19 cellular contexts compared by ENCODE assay signal in genomic region chr16:30755955-30756780, GRCh38.
"Had no signal": no experiment of that assay in that cellular context is flagged by ENCODE, and none has a peak within 500 bp of the region (broad histone marks: within the 10 kb centered on the region; RNA-seq: fewer than 3 reads in every experiment).

No MANE protein-coding gene starts in this region.

- H3K36me3 ChIP-seq: neural progenitor cell had no signal

- H3K9ac ChIP-seq: neural progenitor cell had no signal

- H3K9me3 Mint-ChIP-seq: activated CD4-positive, alpha-beta memory T cell treated with anti-CD3 and anti-CD28 coated beads for 36 hours; activated naive CD4-positive, alpha-beta T cell treated with anti-CD3 and anti-CD28 coated beads for 36 hours; activated T-helper 2 cell treated with anti-CD3 and anti-CD28 coated beads, Interferon-gamma antibody, Interleukin-2, Interleukin-4, amounts not matched to agents 10 μg/mL and 5 μg/mL and 100 μg/mL, durations not matched to agents 14 hours and 24 hours and 36 hours; endodermal cell; neural progenitor cell; T-helper 2 cell treated with Interferon-gamma antibody and Interleukin-4, amounts not matched to agents 5 μg/mL and 100 μg/mL, for 36 hours had no signal

- DNase-seq: activated CD4-positive, alpha-beta memory T cell treated with anti-CD3 and anti-CD28 coated beads for 36 hours; activated naive CD4-positive, alpha-beta T cell treated with anti-CD3 and anti-CD28 coated beads for 36 hours; activated T-cell treated with anti-CD3 and anti-CD28 coated beads for 4 hours; body of pancreas; endodermal cell; foreskin keratinocyte; hippocampal formation; left colon; stimulated activated naive CD4-positive, alpha-beta T cell had no signal

- H3K9me3 ChIP-seq: body of pancreas, pancreas, spleen, tibial nerve had no signal

- H3K27me3 ChIP-seq: body of pancreas, foreskin keratinocyte, neural progenitor cell, pancreas, spleen, tibial nerve had no signal

- FAIRE-seq: colon, islet of Langerhans, pancreas, TTC549 had no signal

- H3K27ac ChIP-seq: body of pancreas, foreskin keratinocyte, neural progenitor cell, pancreas, spleen, tibial nerve had no signal

- H3K4me3 ChIP-seq: body of pancreas, lung, neural progenitor cell, pancreas, spleen, tibial nerve had no signal

- H3K4me3 Mint-ChIP-seq: activated CD4-positive, alpha-beta memory T cell treated with anti-CD3 and anti-CD28 coated beads for 36 hours; activated naive CD4-positive, alpha-beta T cell treated with anti-CD3 and anti-CD28 coated beads for 36 hours; endodermal cell; neural progenitor cell; T-helper 2 cell treated with Interferon-gamma antibody and Interleukin-4, amounts not matched to agents 5 μg/mL and 100 μg/mL, for 36 hours had no signal

- H3K27ac Mint-ChIP-seq: activated CD4-positive, alpha-beta memory T cell treated with anti-CD3 and anti-CD28 coated beads for 36 hours; activated naive CD4-positive, alpha-beta T cell treated with anti-CD3 and anti-CD28 coated beads for 36 hours; activated T-helper 2 cell treated with anti-CD3 and anti-CD28 coated beads, Interferon-gamma antibody, Interleukin-2, Interleukin-4, amounts not matched to agents 10 μg/mL and 5 μg/mL and 100 μg/mL, durations not matched to agents 14 hours and 24 hours and 36 hours; endodermal cell; neural progenitor cell; T-helper 2 cell treated with Interferon-gamma antibody and Interleukin-4, amounts not matched to agents 5 μg/mL and 100 μg/mL, for 36 hours had no signal

- H3K27me3 Mint-ChIP-seq: activated CD4-positive, alpha-beta memory T cell treated with anti-CD3 and anti-CD28 coated beads for 36 hours had no signal

- ATAC-seq: body of pancreas, foreskin keratinocyte, left colon, pancreas had no signal
